17 cellular contexts compared by ENCODE assay signal in genomic region chr15:100353469-100353868, GRCh38.
"Had no signal": no experiment of that assay in that cellular context is flagged by ENCODE, and none has a peak within 500 bp of the region (broad histone marks: within the 10 kb centered on the region; RNA-seq: fewer than 3 reads in every experiment).

No MANE protein-coding gene starts in this region.

- H3K27me3 ChIP-seq: esophagus squamous epithelium had no signal

- H3K4me3 ChIP-seq: esophagus squamous epithelium, left ventricle myocardium inferior, sigmoid colon, spleen, stomach, thoracic aorta, upper lobe of right lung had no signal

- H3K4me3 Mint-ChIP-seq: activated CD4-positive, alpha-beta T cell treated with anti-CD3 and anti-CD28 coated beads, Interleukin-2, amount 10 ng/mL, durations not matched to agents 7 days and 5 days; activated naive CD8-positive, alpha-beta T cell treated with anti-CD3 and anti-CD28 coated beads, Interleukin-2, amount 10 ng/mL, durations not matched to agents 7 days and 5 days; naive thymus-derived CD8-positive, alpha-beta T cell had no signal

- H3K9me3 Mint-ChIP-seq: activated CD4-positive, alpha-beta T cell treated with anti-CD3 and anti-CD28 coated beads, Interleukin-2, amount 10 ng/mL, durations not matched to agents 7 days and 5 days had no signal

- H3K27ac ChIP-seq: esophagus squamous epithelium, left ventricle myocardium inferior, parathyroid adenoma, sigmoid colon, spleen, stomach, thoracic aorta, upper lobe of right lung had no signal

- H3K27ac Mint-ChIP-seq: activated CD4-positive, alpha-beta T cell treated with anti-CD3 and anti-CD28 coated beads, Interleukin-2, amount 10 ng/mL, durations not matched to agents 7 days and 5 days; activated naive CD8-positive, alpha-beta T cell treated with anti-CD3 and anti-CD28 coated beads, Interleukin-2, amount 10 ng/mL, durations not matched to agents 7 days and 5 days; naive thymus-derived CD8-positive, alpha-beta T cell had no signal

- H3K36me3 Mint-ChIP-seq: activated naive CD8-positive, alpha-beta T cell treated with anti-CD3 and anti-CD28 coated beads, Interleukin-2, amount 10 ng/mL, durations not matched to agents 7 days and 5 days had no signal

- DNase-seq: activated CD4-positive, alpha-beta T cell treated with anti-CD3 and anti-CD28 coated beads, Interleukin-2, amount 10 ng/mL, durations not matched to agents 7 days and 5 days; activated CD4-positive, CD25-positive, alpha-beta regulatory T cell; activated CD8-positive, alpha-beta memory T cell treated with anti-CD3 and anti-CD28 coated beads, Interleukin-2, amount 50 U/mL, for 48 hours; activated naive CD4-positive, alpha-beta T cell; activated naive CD8-positive, alpha-beta T cell treated with anti-CD3 and anti-CD28 coated beads, Interleukin-2, amount 10 ng/mL, durations not matched to agents 7 days and 5 days; effector CD8-positive, alpha-beta T cell; esophagus squamous epithelium; hippocampal formation; kidney; left ventricle myocardium inferior; naive thymus-derived CD8-positive, alpha-beta T cell; sigmoid colon; spleen; stomach; upper lobe of right lung had no signal

- ATAC-seq: naive thymus-derived CD8-positive, alpha-beta T cell; upper lobe of right lung had no signal
